In the genomic region with DNA sequence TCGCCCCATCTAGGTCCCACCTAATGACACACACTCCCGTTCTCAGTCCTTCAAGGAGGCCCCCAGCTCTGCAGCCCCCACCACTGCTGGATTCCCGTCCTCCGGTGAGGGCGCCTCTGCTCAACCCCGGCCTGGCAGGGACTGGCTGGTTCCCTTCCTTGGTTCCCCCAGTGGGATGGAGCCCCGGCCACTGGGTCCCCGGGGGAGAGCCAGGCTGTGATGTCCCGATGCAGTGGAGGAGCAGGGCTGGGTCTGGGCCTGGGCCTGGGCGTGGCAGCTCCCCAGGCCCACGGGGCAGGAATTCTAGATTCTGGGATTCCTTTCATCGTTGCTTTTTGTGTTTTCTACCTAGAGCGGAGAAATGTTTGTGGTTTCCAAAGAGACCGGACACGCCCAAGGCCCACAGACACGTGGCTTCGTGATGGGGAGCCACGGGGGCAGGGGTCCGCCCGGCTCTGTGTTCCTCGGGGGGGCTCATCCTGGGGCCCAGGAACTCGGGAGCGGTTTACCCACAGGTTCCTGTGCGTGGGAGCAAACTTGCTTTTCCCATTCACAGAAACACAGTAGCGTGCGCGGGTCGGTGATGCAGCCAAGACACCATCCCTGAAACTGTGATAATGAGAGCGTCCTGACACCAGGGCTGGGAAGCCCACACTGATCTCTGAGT, we compare ENCODE assay signal across 10 cellular contexts.
"Had no signal": no experiment of that assay in that cellular context is flagged by ENCODE, and none has a peak within 500 bp of the region (broad histone marks: within the 10 kb centered on the region; RNA-seq: fewer than 3 reads in every experiment).

No MANE protein-coding gene starts in this region.

- H3K36me3 ChIP-seq: breast epithelium, esophagus muscularis mucosa, stomach, thoracic aorta, upper lobe of left lung had no signal

- H3K27ac ChIP-seq: breast epithelium, esophagus muscularis mucosa, stomach, thoracic aorta, upper lobe of left lung, VCaP had no signal

- H3K4me1 ChIP-seq: breast epithelium, esophagus muscularis mucosa, stomach, upper lobe of left lung had no signal

- H3K27me3 ChIP-seq: esophagus muscularis mucosa, upper lobe of left lung had no signal

- H3K4me3 ChIP-seq: breast epithelium, esophagus muscularis mucosa, stomach, thoracic aorta, upper lobe of left lung had no signal

- DNase-seq: activated CD4-positive, CD25-positive, alpha-beta regulatory T cell treated with anti-CD3 and anti-CD28 coated beads, Interleukin-2, amount 50 U/mL, for 72 hours; activated naive CD4-positive, alpha-beta T cell treated with anti-CD3 and anti-CD28 coated beads, Interleukin-2, amount 10 ng/mL, durations not matched to agents 7 days and 5 days; effector CD8-positive, alpha-beta T cell; stomach; SW 1271; upper lobe of left lung had no signal
